ENCODE assay signal across 8 cellular contexts in the genomic region with DNA sequence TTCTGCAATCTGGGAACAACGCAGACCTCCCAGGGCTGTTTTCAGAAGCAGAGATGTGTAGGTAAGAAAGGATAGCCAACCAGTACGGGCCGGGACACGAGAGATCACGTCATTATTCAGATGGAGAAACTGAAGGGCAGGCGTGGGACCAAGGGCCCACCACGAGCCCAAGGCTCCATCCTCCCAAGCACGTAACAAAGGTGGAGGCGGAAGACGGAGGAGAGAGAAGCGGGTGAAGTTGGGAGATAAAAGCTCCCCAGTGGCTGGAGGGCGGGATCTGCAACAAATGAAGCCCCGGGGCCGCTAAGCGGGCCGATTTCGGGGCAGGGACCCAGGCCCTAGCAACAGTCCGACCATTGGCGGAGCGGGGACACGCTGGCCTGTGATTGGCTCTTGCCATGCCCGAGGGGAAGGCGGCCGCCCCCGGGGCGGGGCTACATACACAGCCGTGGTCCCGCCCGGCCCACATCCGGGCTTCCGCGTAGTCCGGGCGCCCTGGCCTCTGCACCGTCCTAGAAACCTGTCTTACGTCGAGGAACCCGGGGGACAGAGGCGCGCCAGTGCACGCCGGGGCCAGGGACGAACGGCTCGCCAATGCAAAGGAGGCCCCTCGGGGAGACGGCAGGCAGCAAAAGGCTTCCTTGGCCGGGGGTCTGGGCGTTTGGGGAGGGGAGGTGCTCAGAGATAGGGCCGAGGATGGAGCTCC. TPM values are rescaled to one million over a fixed set of nuclear protein-coding genes. Genes with fewer than 3 reads are reported as not detected.
DNase-seq lines count a peak whose midpoint lies in the region; ATAC-seq, FAIRE-seq and TF ChIP-seq lines count a peak whose summit lies in the region.

No MANE protein-coding gene starts in this region.

- intact Hi-C loops in HepG2 (cut with micrococcal nuclease; ENCODE audit: unreplicated experiment), result loop anchor here (1.0 kb wide), 2 partner anchors 41 to 65 kb away; no protein-coding TSS in a partner anchor

- no peak for TF ChIP-seq CTCF in HepG2 (CRISPR knock-in tag; IDR thresholded peaks at IDR 0.05)

- TF ChIP-seq POLR2A in HepG2 (IDR thresholded peaks at IDR 0.05; ENCODE audit: insufficient read depth in 1 of 2, low read depth in 2 of 2, low read length in 2 of 2), result peak; percentile 33 to 70; a peak in 3 of 4 replicates

- peaks cover 12 to 42% (median 40%) of the 10 kb centered on the region in 11 experiments; a peak in 21 of 22 replicates for H4K20me1 ChIP-seq in BLaER1 treated with 17β-estradiol and CSF1 and Interleukin-3, amounts not matched to agents 10 nM and 100 nM
- no peaks in the 10 kb centered on the region for H4K20me1 ChIP-seq in HepG2 (ENCODE audit: insufficient read depth, low read length)

- H3K27ac ChIP-seq in BLaER1 treated with 17β-estradiol and CSF1 and Interleukin-3, amounts not matched to agents 10 nM and 100 nM, result peak overlapping the region; percentile 49 to 93 (median 85)
- H3K27ac ChIP-seq in HepG2 (ENCODE audit: extremely low read length, insufficient read depth, low read length), result peak overlapping the region; percentile 73

- peak overlapping the region; percentile 70 to 90 (median 86) for H3K9ac ChIP-seq in BLaER1 treated with 17β-estradiol and CSF1 and Interleukin-3, amounts not matched to agents 10 nM and 100 nM
- H3K9ac ChIP-seq in HepG2 (ENCODE audit: insufficient read depth, low read depth, low read length), result peak overlapping the region; percentile 62

- peak overlapping the region; percentile 94 for H3K4me3 Mint-ChIP-seq in activated CD4-positive, alpha-beta T cell treated with anti-CD3 and anti-CD28 coated beads, Interleukin-2, amount 10 ng/mL, durations not matched to agents 7 days and 5 days

- no peak overlapping the region for H2AFZ ChIP-seq in HepG2 (ENCODE audit: low read length)

- peak; percentile 75 for FAIRE-seq in HepG2 (lab: Jason Lieb, UNC)

- TF ChIP-seq EP300 in HepG2 (IDR thresholded peaks at IDR 0.05; ENCODE audit: low read depth in 2 of 2, low read length in 2 of 2), result peak in 1 of 2 experiments; percentile 82; a peak in 2 of 4 replicates
- TF ChIP-seq EP300 in HepG2 (CRISPR knock-in tag; IDR thresholded peaks at IDR 0.05; ENCODE audit: borderline replicate concordance), result no peak

- no TSS peak for BruUV-seq in HepG2 (replicated peaks; lab: Mats Ljungman, UMichigan)

- no peaks in the 10 kb centered on the region for H3K9me3 Mint-ChIP-seq in activated CD4-positive, alpha-beta T cell treated with anti-CD3 and anti-CD28 coated beads, Interleukin-2, amount 10 ng/mL, durations not matched to agents 7 days and 5 days

- H3K9me3 ChIP-seq in BLaER1 treated with 17β-estradiol and CSF1 and Interleukin-3, amounts not matched to agents 10 nM and 100 nM (replicated peaks in 1 of 11), result no peaks in the 10 kb centered on the region
- no peaks in the 10 kb centered on the region for H3K9me3 ChIP-seq in HepG2 (ENCODE audit: low read length)

- H3K4me1 ChIP-seq in BLaER1 treated with 17β-estradiol and CSF1 and Interleukin-3, amounts not matched to agents 10 nM and 100 nM, result peaks cover 30 to 60% (median 38%) of the 10 kb centered on the region in 10 experiments
- H3K4me1 ChIP-seq in HepG2 (ENCODE audit: insufficient read depth, low read length), result peaks cover 36% of the 10 kb centered on the region

- H3K36me3 ChIP-seq in BLaER1 treated with 17β-estradiol and CSF1 and Interleukin-3, amounts not matched to agents 10 nM and 100 nM, result peaks cover 11 to 20% (median 12%) of the 10 kb centered on the region in 11 experiments; a peak in 20 of 22 replicates
- H3K36me3 ChIP-seq in HepG2 (replicated peaks in 1 of 2; ENCODE audit: control insufficient read depth in 1 of 2, insufficient read depth in 2 of 2, low read length in 2 of 2), result no peaks in the 10 kb centered on the region

- H3K4me3 ChIP-seq in BLaER1 treated with 17β-estradiol and CSF1 and Interleukin-3, amounts not matched to agents 10 nM and 100 nM, result peak overlapping the region; percentile 63 to 86 (median 73)
- peak overlapping the region; percentile 58 to 86 (median 63) for H3K4me3 ChIP-seq in HepG2 (replicated peaks in 1 of 3; ENCODE audit: insufficient read depth in 1 of 3, low read depth in 2 of 3, low read length in 3 of 3)

- H3K4me1 Mint-ChIP-seq in activated CD4-positive, alpha-beta T cell treated with anti-CD3 and anti-CD28 coated beads, Interleukin-2, amount 10 ng/mL, durations not matched to agents 7 days and 5 days, result peaks cover 36% of the 10 kb centered on the region

- no peaks in the 10 kb centered on the region for H3K27me3 ChIP-seq in BLaER1 treated with 17β-estradiol and CSF1 and Interleukin-3, amounts not matched to agents 10 nM and 100 nM
- no peaks in the 10 kb centered on the region; a peak in 1 of 5 replicates for H3K27me3 ChIP-seq in HepG2 (ENCODE audit: control insufficient read depth in 1 of 2, insufficient read depth in 2 of 2, low read length in 2 of 2)

- POLR2A ChIA-PET in activated CD4-positive, alpha-beta T cell treated with anti-CD3 and anti-CD28 coated beads, Interleukin-2, amount 10 ng/mL, durations not matched to agents 7 days and 5 days (lab: Charles Lee), result interaction anchor here (0.6 to 1.4 kb wide), 3 partner anchors 16 to 41 kb away, joined by 3 to 5 read pairs (median 3); a partner anchor contains a TSS
- POLR2A ChIA-PET in HepG2 (lab: Yijun Ruan, JAX), result interaction anchor here (0.6 to 3.4 kb wide), 10 partner anchors 9 to 91 kb away, joined by 3 to 19 read pairs (median 7); a partner anchor contains a TSS

- H3K79me2 ChIP-seq in HepG2 (ENCODE audit: insufficient read depth, low read length), result peaks cover 4% of the 10 kb centered on the region

- CTCF ChIA-PET in activated CD4-positive, alpha-beta T cell treated with anti-CD3 and anti-CD28 coated beads, Interleukin-2, amount 10 ng/mL, durations not matched to agents 7 days and 5 days (lab: Charles Lee), result interaction anchor here (0.6 to 10.8 kb wide), 8 partner anchors 10 to 172 kb away, joined by 3 to 102 read pairs (median 6); no protein-coding TSS in a partner anchor
- CTCF ChIA-PET in HepG2 (lab: Yijun Ruan, JAX; ENCODE audit: low intra/inter-chr PET ratio, low total read pairs), result interaction anchor here (1.4 kb wide), 1 partner anchor 116 kb away, joined by 3 read pairs; a partner anchor contains a TSS

- no peak for TF ChIP-seq RAD21 in HepG2 (CRISPR knock-in tag; IDR thresholded peaks at IDR 0.05)

- H3K36me3 Mint-ChIP-seq in activated CD4-positive, alpha-beta T cell treated with anti-CD3 and anti-CD28 coated beads, Interleukin-2, amount 10 ng/mL, durations not matched to agents 7 days and 5 days (ENCODE audit: low read depth), result peaks cover 16% of the 10 kb centered on the region

- H3K27ac Mint-ChIP-seq in activated CD4-positive, alpha-beta T cell treated with anti-CD3 and anti-CD28 coated beads, Interleukin-2, amount 10 ng/mL, durations not matched to agents 7 days and 5 days, result peak overlapping the region; percentile 99

- ATAC-seq in GM19328 (IDR thresholded peaks at IDR 0.05; ENCODE audit: unreplicated experiment), result peak; percentile 89
- ATAC-seq in HG03469 (IDR thresholded peaks at IDR 0.05; ENCODE audit: unreplicated experiment), result peak; percentile 86
- peak; percentile 95 for ATAC-seq in HepG2

- H3K27me3 Mint-ChIP-seq in activated CD4-positive, alpha-beta T cell treated with anti-CD3 and anti-CD28 coated beads, Interleukin-2, amount 10 ng/mL, durations not matched to agents 7 days and 5 days, result no peaks in the 10 kb centered on the region

- peak; percentile 94 for DNase-seq in NCI-H526 treated with DMSO at 0.1 percent for 48 hours (lab: John Stamatoyannopoulos, UW)
- DNase-seq in activated CD4-positive, alpha-beta T cell treated with anti-CD3 and anti-CD28 coated beads, Interleukin-2, amount 10 ng/mL, durations not matched to agents 7 days and 5 days, result peak; percentile 97
- peak; percentile 93 for DNase-seq in dedifferentiated amniotic fluid mesenchymal stem cell (ENCODE audit: extremely low spot score)
- peak; percentile 90 for DNase-seq in HepG2 (ENCODE audit: low spot score)
- peak; percentile 93 for DNase-seq in stimulated activated CD4-positive, alpha-beta T cell treated with anti-CD3 and anti-CD28 coated beads, Interleukin-4, amount 100 ng/mL, for 1 hour

- WGBS in HepG2 (ENCODE audit: low lambda C conversion rate), result under 1% methylated on average over 28 of the region's 50 CpGs

- in situ Hi-C loops in HepG2 (cut with HindIII; ENCODE audit: extremely low pct_ligation_motif_present, low pct_unique_long_range_greater_than_20kb), result loop anchor here (5.0 kb wide), 1 partner anchor 36 kb away; no protein-coding TSS in a partner anchor

- H3K4me2 ChIP-seq in BLaER1 treated with 17β-estradiol and CSF1 and Interleukin-3, amounts not matched to agents 10 nM and 100 nM, result peak overlapping the region; percentile 81 to 98 (median 92)
- H3K4me2 ChIP-seq in HepG2 (ENCODE audit: low read depth, low read length), result peak overlapping the region; percentile 96

RNA-seq across cellular contexts. Expression of a gene that starts 15.5 kb away (rescaled TPM):
- 10 to 100 TPM; 27.0 to 28.1 TPM for total RNA-seq in activated CD4-positive, alpha-beta T cell treated with anti-CD3 and anti-CD28 coated beads, Interleukin-2, amount 10 ng/mL, durations not matched to agents 7 days and 5 days
- 21.0 and 22.7 TPM in 2 replicates for total RNA-seq in HepG2 (2016; rRNA removed; fragmentation: Illumina TruSeq; extraction: Trizol)
- total RNA-seq in HepG2 (2016; cell fraction: cytosol; rRNA removed; fragmentation: Illumina TruSeq; extraction: Trizol; ENCODE audit: low read depth), result 28.6 and 37.9 TPM in 2 replicates
- 19.5 and 23.3 TPM in 2 replicates for total RNA-seq in HepG2 (2016; cell fraction: insoluble cytoplasmic fraction; rRNA removed; fragmentation: Illumina TruSeq; extraction: Trizol)
- 23.9 and 34.4 TPM in 2 replicates for total RNA-seq in HepG2 (2016; cell fraction: membrane; rRNA removed; fragmentation: Illumina TruSeq; extraction: Trizol)
- 7.9 and 12.0 TPM in 2 replicates for total RNA-seq in HepG2 (2016; cell fraction: nucleus; rRNA removed; fragmentation: Illumina TruSeq; extraction: Trizol)
- 38.6 and 58.7 TPM in 2 replicates for polyA plus RNA-seq in HepG2 (2011; rRNA removed)
- 27.4 and 50.9 TPM in 2 replicates for polyA plus RNA-seq in HepG2 (2011; cell fraction: cytosol; rRNA removed)
- 34.0 and 48.4 TPM in 2 replicates for polyA plus RNA-seq in HepG2 (2011; cell fraction: nucleus; rRNA removed)
- polyA plus RNA-seq in HepG2 (2012), result 35.1 and 96.6 TPM in 2 replicates
- polyA plus RNA-seq in HepG2 (2016; cell fraction: cytosol; fragmentation: Illumina TruSeq; extraction: Trizol; ENCODE audit: low read depth), result 146 and 151 TPM in 2 replicates
- polyA plus RNA-seq in HepG2 (2016; cell fraction: insoluble cytoplasmic fraction; fragmentation: Illumina TruSeq; extraction: Trizol; ENCODE audit: low read depth), result 58.6 and 80.2 TPM in 2 replicates
- 115 and 119 TPM in 2 replicates for polyA plus RNA-seq in HepG2 (2016; cell fraction: membrane; fragmentation: Illumina TruSeq; extraction: Trizol; ENCODE audit: low read depth)
- 42.2 and 50.9 TPM in 2 replicates for polyA plus RNA-seq in HepG2 (2016; cell fraction: nucleus; fragmentation: Illumina TruSeq; extraction: Trizol; ENCODE audit: insufficient read depth, low read depth)
- 27.1 and 53.9 TPM in 2 replicates for polyA minus RNA-seq in HepG2 (2011; rRNA and poly(A)+ RNA removed; ENCODE audit: low replicate concordance)
- 26.1 and 27.0 TPM in 2 replicates for polyA minus RNA-seq in HepG2 (2011; cell fraction: cytosol; rRNA and poly(A)+ RNA removed)
- 5.0 and 5.2 TPM in 2 replicates for polyA minus RNA-seq in HepG2 (2011; cell fraction: nucleus; rRNA and poly(A)+ RNA removed)

RNA-seq across cellular contexts. Expression of a gene that starts 40.9 kb away (rescaled TPM):
- 10 to 100 TPM; 68.0 to 75.1 TPM for total RNA-seq in activated CD4-positive, alpha-beta T cell treated with anti-CD3 and anti-CD28 coated beads, Interleukin-2, amount 10 ng/mL, durations not matched to agents 7 days and 5 days
- 67.5 and 93.7 TPM in 2 replicates for total RNA-seq in HepG2 (2016; rRNA removed; fragmentation: Illumina TruSeq; extraction: Trizol)
- total RNA-seq in HepG2 (2016; cell fraction: cytosol; rRNA removed; fragmentation: Illumina TruSeq; extraction: Trizol; ENCODE audit: low read depth), result 7.9 and 9.3 TPM in 2 replicates
- 72.6 and 87.9 TPM in 2 replicates for total RNA-seq in HepG2 (2016; cell fraction: insoluble cytoplasmic fraction; rRNA removed; fragmentation: Illumina TruSeq; extraction: Trizol)
- 43.2 and 47.4 TPM in 2 replicates for total RNA-seq in HepG2 (2016; cell fraction: membrane; rRNA removed; fragmentation: Illumina TruSeq; extraction: Trizol)
- total RNA-seq in HepG2 (2016; cell fraction: nucleus; rRNA removed; fragmentation: Illumina TruSeq; extraction: Trizol), result 40.4 and 44.1 TPM in 2 replicates
- 36.7 and 36.9 TPM in 2 replicates for polyA plus RNA-seq in HepG2 (2011; rRNA removed)
- 18.0 and 24.8 TPM in 2 replicates for polyA plus RNA-seq in HepG2 (2011; cell fraction: cytosol; rRNA removed)
- polyA plus RNA-seq in HepG2 (2011; cell fraction: nucleus; rRNA removed), result 23.3 and 26.1 TPM in 2 replicates
- 82.2 and 83.9 TPM in 2 replicates for polyA plus RNA-seq in HepG2 (2012)
- polyA plus RNA-seq in HepG2 (2016; cell fraction: cytosol; fragmentation: Illumina TruSeq; extraction: Trizol; ENCODE audit: low read depth), result 5.9 and 6.1 TPM in 2 replicates
- 125 and 130 TPM in 2 replicates for polyA plus RNA-seq in HepG2 (2016; cell fraction: insoluble cytoplasmic fraction; fragmentation: Illumina TruSeq; extraction: Trizol; ENCODE audit: low read depth)
- 21.8 and 25.4 TPM in 2 replicates for polyA plus RNA-seq in HepG2 (2016; cell fraction: membrane; fragmentation: Illumina TruSeq; extraction: Trizol; ENCODE audit: low read depth)
- polyA plus RNA-seq in HepG2 (2016; cell fraction: nucleus; fragmentation: Illumina TruSeq; extraction: Trizol; ENCODE audit: insufficient read depth, low read depth), result 69.2 and 70.0 TPM in 2 replicates
- 56.5 and 77.8 TPM in 2 replicates for polyA minus RNA-seq in HepG2 (2011; rRNA and poly(A)+ RNA removed; ENCODE audit: low replicate concordance)
- polyA minus RNA-seq in HepG2 (2011; cell fraction: cytosol; rRNA and poly(A)+ RNA removed), result 55.6 and 57.6 TPM in 2 replicates
- polyA minus RNA-seq in HepG2 (2011; cell fraction: nucleus; rRNA and poly(A)+ RNA removed), result 27.9 and 31.8 TPM in 2 replicates

Comparison
In these comparisons a context has a peak if more than half of its experiments do, and no peak if none do; other contexts are left out.
1. Peak in every context shown above with its lines: DNase-seq, ATAC-seq, H3K4me3 ChIP-seq and H3K27ac ChIP-seq.